Comparison of ENCODE assay signal across 8 cellular contexts in the genomic region with DNA sequence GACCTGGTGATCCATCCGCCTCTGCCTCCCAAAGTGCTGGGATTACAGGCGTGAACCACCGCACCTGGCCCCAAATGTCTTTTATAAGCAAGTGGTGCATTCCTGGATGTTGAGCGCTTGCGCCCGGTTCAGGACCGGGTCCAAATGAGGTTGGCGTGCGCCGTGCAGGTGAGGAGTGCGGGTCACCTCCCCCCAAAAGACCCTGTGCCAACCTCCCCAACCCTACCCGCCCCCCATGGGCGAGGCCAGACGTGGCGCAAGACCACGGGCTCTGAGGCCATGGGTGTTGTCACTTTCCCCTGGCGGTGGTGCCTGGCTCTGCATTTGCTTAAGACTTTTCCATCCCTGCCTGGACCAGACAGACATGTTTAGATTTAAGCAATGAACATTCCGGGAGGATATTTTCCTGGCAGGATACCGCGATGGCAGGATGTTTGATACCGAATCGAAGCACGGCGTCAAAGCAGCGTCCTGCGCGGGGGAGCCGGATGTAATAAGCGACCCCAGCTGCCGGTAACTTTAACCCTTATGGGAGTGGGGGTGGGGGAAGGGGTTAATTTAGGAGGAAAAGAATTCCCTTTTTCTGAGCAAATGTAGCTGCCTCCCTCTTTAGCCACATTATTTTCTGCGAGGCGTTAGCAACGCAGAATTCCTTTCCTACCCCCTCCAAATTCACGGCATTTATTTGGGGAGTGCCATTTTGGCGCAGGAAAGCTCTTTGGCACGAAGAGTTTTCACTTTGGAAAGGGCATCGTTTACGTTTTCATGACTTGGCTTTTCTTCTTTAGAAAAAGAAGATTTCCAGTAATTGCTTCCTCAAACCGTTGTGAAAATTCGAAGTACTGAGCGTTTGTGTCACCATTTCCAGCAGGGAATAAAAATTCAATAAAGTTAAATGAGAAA. TPM values are rescaled to one million over a fixed set of nuclear protein-coding genes. Genes with fewer than 3 reads are reported as not detected.
DNase-seq lines count a peak whose midpoint lies in the region; ATAC-seq, FAIRE-seq and TF ChIP-seq lines count a peak whose summit lies in the region.

No MANE protein-coding gene starts in this region.

- H3K4me3 ChIP-seq in endodermal cell (ENCODE audit: low read length), result peak overlapping the region; percentile 90
- peak overlapping the region; percentile 47 for H3K4me3 ChIP-seq in mononuclear cell (ENCODE audit: low read length)

- H3K27ac Mint-ChIP-seq in activated CD4-positive, alpha-beta memory T cell treated with anti-CD3 and anti-CD28 coated beads, Interleukin-2, amount 10 ng/mL, durations not matched to agents 7 days and 5 days, result peak overlapping the region; percentile 99
- H3K27ac Mint-ChIP-seq in endodermal cell, result no peak overlapping the region
- H3K27ac Mint-ChIP-seq in stimulated activated naive CD8-positive, alpha-beta T cell treated with anti-CD3 and anti-CD28 coated beads, Interleukin-15, amount 100 ng/mL, for 72 hours, result peak overlapping the region; percentile 98 to 99

- peak overlapping the region; percentile 96 for H3K4me3 Mint-ChIP-seq in activated CD4-positive, alpha-beta memory T cell treated with anti-CD3 and anti-CD28 coated beads, Interleukin-2, amount 10 ng/mL, durations not matched to agents 7 days and 5 days
- peak overlapping the region; percentile 87 for H3K4me3 Mint-ChIP-seq in endodermal cell
- H3K4me3 Mint-ChIP-seq in stimulated activated naive CD8-positive, alpha-beta T cell treated with anti-CD3 and anti-CD28 coated beads, Interleukin-15, amount 100 ng/mL, for 72 hours, result peak overlapping the region; percentile 85 to 98

- H3K9me3 ChIP-seq in endodermal cell (ENCODE audit: control insufficient read depth, low read length) (no peaks in the 10 kb centered on the region), mononuclear cell (ENCODE audit: low read depth, low read length) (no peaks in the 10 kb centered on the region)

- no peak overlapping the region for H3K9ac ChIP-seq in endodermal cell (ENCODE audit: extremely low read depth, low read length, poor library complexity, severe bottlenecking)

- 11 to 12% methylated on average over 29 to 41 of the region's 41 CpGs for WGBS in endodermal cell (ENCODE audit: insufficient coverage in 1 of 2, insufficient read length in 1 of 2), 2 experiments

- no peak for TF ChIP-seq POLR2A in H54 (IDR thresholded peaks at IDR 0.05; ENCODE audit: low read depth, low read length)

- no peaks in the 10 kb centered on the region for H3K36me3 ChIP-seq in endodermal cell (ENCODE audit: control insufficient read depth, insufficient read depth, low read length)

- POLR2A ChIA-PET in activated CD4-positive, alpha-beta memory T cell treated with anti-CD3 and anti-CD28 coated beads, Interleukin-2, amount 10 ng/mL, durations not matched to agents 7 days and 5 days (lab: Charles Lee), result interaction anchor here (0.8 to 7.4 kb wide), 12 partner anchors 10 to 319 kb away, joined by 3 to 90 read pairs (median 16); partner anchors contain the start of genes GUK1, IBA57, RNF187 and TRIM11

- DNase-seq in DMS153 treated with DMSO at 0.1 percent for 48 hours (lab: John Stamatoyannopoulos, UW; ENCODE audit: unreplicated experiment), result peak; percentile 65
- DNase-seq in H54 (ENCODE audit: insufficient read length, low spot score), result peak; percentile 69
- peak; percentile 72 for DNase-seq in NCI-H2227 treated with DMSO at 0.1 percent for 48 hours (lab: John Stamatoyannopoulos, UW)
- DNase-seq in activated CD4-positive, alpha-beta memory T cell treated with anti-CD3 and anti-CD28 coated beads, Interleukin-2, amount 10 ng/mL, durations not matched to agents 7 days and 5 days, result peak; percentile 76
- DNase-seq in endodermal cell, result peak; percentile 91
- peak; percentile 74 to 81 for DNase-seq in stimulated activated naive CD8-positive, alpha-beta T cell treated with anti-CD3 and anti-CD28 coated beads, Interleukin-15, amount 100 ng/mL, for 72 hours

- FAIRE-seq in H54 (lab: Jason Lieb, UNC), result no peak

- no peaks in the 10 kb centered on the region for H3K27me3 Mint-ChIP-seq in activated CD4-positive, alpha-beta memory T cell treated with anti-CD3 and anti-CD28 coated beads, Interleukin-2, amount 10 ng/mL, durations not matched to agents 7 days and 5 days
- peaks cover 60% of the 10 kb centered on the region for H3K27me3 Mint-ChIP-seq in endodermal cell (ENCODE audit: insufficient read depth)
- peaks cover 20% of the 10 kb centered on the region for H3K27me3 Mint-ChIP-seq in stimulated activated naive CD8-positive, alpha-beta T cell treated with anti-CD3 and anti-CD28 coated beads, Interleukin-15, amount 100 ng/mL, for 72 hours

- H3K27me3 ChIP-seq in endodermal cell (ENCODE audit: control insufficient read depth, insufficient read depth, low read length, poor library complexity, severe bottlenecking) (peaks cover 26% of the 10 kb centered on the region), mononuclear cell (ENCODE audit: insufficient read depth, low read length) (peaks cover 54% of the 10 kb centered on the region)

- peaks cover 51% of the 10 kb centered on the region for H3K4me1 Mint-ChIP-seq in activated CD4-positive, alpha-beta memory T cell treated with anti-CD3 and anti-CD28 coated beads, Interleukin-2, amount 10 ng/mL, durations not matched to agents 7 days and 5 days
- H3K4me1 Mint-ChIP-seq in endodermal cell, result peaks cover 15% of the 10 kb centered on the region
- H3K4me1 Mint-ChIP-seq in stimulated activated naive CD8-positive, alpha-beta T cell treated with anti-CD3 and anti-CD28 coated beads, Interleukin-15, amount 100 ng/mL, for 72 hours, result peaks cover 59% of the 10 kb centered on the region

- H3K36me3 Mint-ChIP-seq in activated CD4-positive, alpha-beta memory T cell treated with anti-CD3 and anti-CD28 coated beads, Interleukin-2, amount 10 ng/mL, durations not matched to agents 7 days and 5 days (ENCODE audit: low read depth), result peaks cover 35% of the 10 kb centered on the region
- peaks cover 2% of the 10 kb centered on the region for H3K36me3 Mint-ChIP-seq in endodermal cell (ENCODE audit: low read depth)

- CTCF ChIA-PET in activated CD4-positive, alpha-beta memory T cell treated with anti-CD3 and anti-CD28 coated beads, Interleukin-2, amount 10 ng/mL, durations not matched to agents 7 days and 5 days (lab: Charles Lee), result interaction anchor here (0.7 to 4.9 kb wide), 15 partner anchors 12 to 1169 kb away, joined by 3 to 30 read pairs (median 4); partner anchors contain the start of genes IBA57, RNF187 and TRIM11

- H3K4me1 ChIP-seq in endodermal cell (ENCODE audit: control insufficient read depth, insufficient read depth, low read length) (no peaks in the 10 kb centered on the region), mononuclear cell (ENCODE audit: insufficient read depth, low read length) (peaks cover 51% of the 10 kb centered on the region)

- H3K27ac ChIP-seq in endodermal cell (ENCODE audit: low read depth, low read length), result no peak overlapping the region

- peak; percentile 13 for ATAC-seq in stimulated activated naive CD8-positive, alpha-beta T cell treated with anti-CD3 and anti-CD28 coated beads, Interleukin-15, amount 100 ng/mL, for 72 hours
- no peak for ATAC-seq in HG03097 (IDR thresholded peaks at IDR 0.05; ENCODE audit: low FRiP score, unreplicated experiment)

- TF ChIP-seq CTCF in endodermal cell (conservative IDR thresholded peaks at IDR 0.05), result peak; percentile 85

- H3K9me3 Mint-ChIP-seq in activated CD4-positive, alpha-beta memory T cell treated with anti-CD3 and anti-CD28 coated beads, Interleukin-2, amount 10 ng/mL, durations not matched to agents 7 days and 5 days, result no peaks in the 10 kb centered on the region
- no peaks in the 10 kb centered on the region for H3K9me3 Mint-ChIP-seq in endodermal cell
- no peaks in the 10 kb centered on the region for H3K9me3 Mint-ChIP-seq in stimulated activated naive CD8-positive, alpha-beta T cell treated with anti-CD3 and anti-CD28 coated beads, Interleukin-15, amount 100 ng/mL, for 72 hours

RNA-seq across cellular contexts. Expression of gene RNF187, which starts 27.8 kb away (rescaled TPM):
- total RNA-seq in activated CD4-positive, alpha-beta memory T cell treated with anti-CD3 and anti-CD28 coated beads, Interleukin-2, amount 10 ng/mL, durations not matched to agents 7 days and 5 days, result 100 to 1,000 TPM; 121 to 127 TPM
- 100 to 1,000 TPM; 103 to 112 TPM for total RNA-seq in endodermal cell
- 55.2 TPM for polyA plus RNA-seq in endodermal cell (2013, experiment 1 of 2)
- 42.1 TPM for polyA plus RNA-seq in endodermal cell (2013, experiment 2 of 2)
- total RNA-seq in mononuclear cell, result 13.7 TPM

RNA-seq across cellular contexts. Expression of gene TRIM17, which starts 42.7 kb away (rescaled TPM):
- 1 to 10 TPM; 2.8 to 3.8 TPM for total RNA-seq in activated CD4-positive, alpha-beta memory T cell treated with anti-CD3 and anti-CD28 coated beads, Interleukin-2, amount 10 ng/mL, durations not matched to agents 7 days and 5 days
- total RNA-seq in endodermal cell (10 to 100 TPM in 1 of 2 donors, 1 to 10 TPM in 1; 8.4 to 19.6 TPM), mononuclear cell (0.42 TPM)
- 4.8 TPM for polyA plus RNA-seq in endodermal cell (2013, experiment 1 of 2)
- polyA plus RNA-seq in endodermal cell (2013, experiment 2 of 2), result 3.4 TPM

RNA-seq across cellular contexts. Expression of gene TRIM11, which starts 52.7 kb away (rescaled TPM):
- total RNA-seq in activated CD4-positive, alpha-beta memory T cell treated with anti-CD3 and anti-CD28 coated beads, Interleukin-2, amount 10 ng/mL, durations not matched to agents 7 days and 5 days, result 10 to 100 TPM; 63.7 to 69.0 TPM
- total RNA-seq in endodermal cell, result 10 to 100 TPM; 33.8 to 38.9 TPM
- polyA plus RNA-seq in endodermal cell (2013, experiment 1 of 2), result 18.2 TPM
- polyA plus RNA-seq in endodermal cell (2013, experiment 2 of 2), result 19.0 TPM
- 34.5 TPM for total RNA-seq in mononuclear cell
